10 cellular contexts compared by ENCODE assay signal in the genomic region with DNA sequence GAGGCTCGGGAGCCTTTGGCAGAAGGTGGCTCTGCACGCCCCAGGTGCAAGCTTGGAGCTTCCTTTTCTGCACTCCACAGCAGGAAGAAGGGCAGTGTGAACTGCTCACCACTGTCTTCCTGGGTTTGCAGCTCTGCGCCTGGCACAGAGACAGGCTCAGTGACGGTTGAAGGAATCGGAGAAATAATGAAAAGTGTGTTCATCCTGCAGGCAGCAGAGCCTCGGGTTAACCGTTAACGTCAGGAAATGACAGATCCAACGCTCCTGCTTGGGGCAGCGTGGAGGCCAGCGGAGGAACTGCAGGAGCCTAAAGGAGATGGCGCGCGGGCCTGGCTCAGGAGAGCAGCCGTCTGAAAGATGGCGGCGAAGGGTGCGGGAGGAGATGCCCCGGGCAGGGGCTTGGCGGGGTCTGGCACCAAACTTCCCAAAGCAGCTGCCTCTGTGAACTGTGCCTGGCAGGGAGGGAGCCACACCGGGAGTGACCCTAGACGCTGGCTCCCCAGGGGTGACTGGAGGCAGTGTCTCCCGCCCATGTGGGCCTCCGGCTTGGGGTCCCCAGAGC. TPM values are rescaled to one million over a fixed set of nuclear protein-coding genes. Genes with fewer than 3 reads are reported as not detected.
A peak's percentile ranks its signal among the peaks of the same experiment; 100 is the strongest.
DNase-seq lines count a peak whose midpoint lies in the region; ATAC-seq, FAIRE-seq and TF ChIP-seq lines count a peak whose summit lies in the region.
"Had no signal": no experiment of that assay in that cellular context is flagged by ENCODE, and none has a peak within 500 bp of the region (broad histone marks: within the 10 kb centered on the region; RNA-seq: fewer than 3 reads in every experiment).

No MANE protein-coding gene starts in this region.

- POLR2A ChIA-PET in GM12878 (lab: Charles Lee), result no interaction called here

- no peak overlapping the region for H3K56ac ChIP-seq in H9 (ENCODE audit: insufficient read length, low read depth, low read length)

- RAD21 ChIA-PET in GM12878 (lab: Charles Lee; ENCODE audit: unreplicated experiment), result no interaction called here

- no peaks in the 10 kb centered on the region for H3K27me3 ChIP-seq in BE2C
- H3K27me3 ChIP-seq in H9 (ENCODE audit: insufficient read depth, low read length), result no peaks in the 10 kb centered on the region; the same call in 1 of the 2 replicates
- H3K27me3 ChIP-seq in GM12878 (replicated peaks in 1 of 2; ENCODE audit: control insufficient read depth in 2 of 2, insufficient read depth in 2 of 2, low read length in 1 of 2), result no peaks in the 10 kb centered on the region; a peak in 3 of 4 replicates
- H3K27me3 ChIP-seq in liver (ENCODE audit: control insufficient read depth in 4 of 4, insufficient read depth in 4 of 4, low read length in 3 of 4), result peaks cover 0 to 2% (median 0%) of the 10 kb centered on the region in 4 donors

- intact Hi-C loops in GM12878 (cut with micrococcal nuclease; ENCODE audit: unreplicated experiment), result no loop called here

- no peak overlapping the region for H2BK15ac ChIP-seq in H9 (ENCODE audit: low read depth, low read length)

- H2BK120ac ChIP-seq in H9 (ENCODE audit: low read depth, low read length, poor library complexity, severe bottlenecking), result no peak overlapping the region

- H2BK20ac ChIP-seq in H9 (ENCODE audit: low read depth, low read length, poor library complexity, severe bottlenecking), result no peak overlapping the region

- H3K4ac ChIP-seq in H9 (ENCODE audit: low read depth, low read length), result no peak overlapping the region

- TF ChIP-seq CTCF in BE2C (IDR thresholded peaks at IDR 0.05; ENCODE audit: low read depth, low read length), result no peak
- TF ChIP-seq CTCF in H9 (conservative IDR thresholded peaks at IDR 0.05), result peak; percentile 61
- no peak for TF ChIP-seq CTCF in GM12878 (IDR thresholded peaks at IDR 0.05 in 2 of 3, conservative IDR thresholded peaks at IDR 0.05 in 1 of 3; ENCODE audit: control insufficient read depth in 2 of 3, extremely low read depth in 1 of 3, insufficient read depth in 1 of 3, low read depth in 3 of 3, low read length in 3 of 3)
- TF ChIP-seq CTCF in liver (IDR thresholded peaks at IDR 0.05; ENCODE audit: low read depth, low read length, missing input control), result peak; percentile 31

- H4K20me1 ChIP-seq in H9 (ENCODE audit: control insufficient read depth, insufficient read depth, insufficient read length) (no peaks in the 10 kb centered on the region), GM12878 (ENCODE audit: control insufficient read depth, insufficient read depth) (no peaks in the 10 kb centered on the region; the same call in 1 of the 2 replicates)

- ATAC-seq in GM12878, result peak; percentile 58
- ATAC-seq in HG03571 (IDR thresholded peaks at IDR 0.05; ENCODE audit: unreplicated experiment), result no peak
- no peak for ATAC-seq in HG03378 (IDR thresholded peaks at IDR 0.05; ENCODE audit: unreplicated experiment)
- ATAC-seq in GM18868 (IDR thresholded peaks at IDR 0.05; ENCODE audit: unreplicated experiment), result no peak

- H3K36me3 ChIP-seq in BE2C (no peaks in the 10 kb centered on the region), GM12878 (ENCODE audit: control insufficient read depth in 2 of 2, insufficient read depth in 2 of 2, low read length in 1 of 2) (no peaks in the 10 kb centered on the region), liver (ENCODE audit: control insufficient read depth in 4 of 4, insufficient read depth in 3 of 4, low read depth in 1 of 4, low read length in 3 of 4) (no peaks in the 10 kb centered on the region)
- H3K36me3 ChIP-seq: thoracic aorta had no signal

- SMC1A ChIA-PET in GM12878 (lab: Charles Lee; ENCODE audit: uncharacterized antibody, unreplicated experiment), result no interaction called here

- no peaks in the 10 kb centered on the region for H3K79me1 ChIP-seq in H9 (ENCODE audit: insufficient read depth, low read depth, low read length, poor library complexity, severe bottlenecking)

- no peak overlapping the region for H2BK12ac ChIP-seq in H9 (ENCODE audit: insufficient read length, low read depth, low read length)

- H4K5ac ChIP-seq in H9 (ENCODE audit: insufficient read length, low read depth, low read length), result no peak overlapping the region

- no peak overlapping the region for H2AK5ac ChIP-seq in H9 (ENCODE audit: insufficient read length, low read length)

- no peak overlapping the region for H4K91ac ChIP-seq in H9 (ENCODE audit: insufficient read length, low read depth, low read length)

- no peak for FAIRE-seq in GM12878 (lab: Jason Lieb, UNC)
- FAIRE-seq: GM18507 had no signal

- no peak overlapping the region for H3T11ph ChIP-seq in H9 (ENCODE audit: low read length)

- H3K27ac ChIP-seq in H9 (ENCODE audit: insufficient read length, low read depth, low read length), result no peak overlapping the region
- no peak overlapping the region for H3K27ac ChIP-seq in GM12878 (ENCODE audit: control insufficient read depth, insufficient read depth)
- no peak overlapping the region for H3K27ac ChIP-seq in liver (ENCODE audit: low read depth in 1 of 2, low read length in 2 of 2)
- H3K27ac ChIP-seq: thoracic aorta had no signal

- H3K4me3 Mint-ChIP-seq in H9, result no peak overlapping the region; a peak in 1 of 5 replicates

- no peaks in the 10 kb centered on the region for H3K23me2 ChIP-seq in H9 (ENCODE audit: insufficient read length, low read depth, low read length, poor library complexity, severe bottlenecking)

- H3K27me3 Mint-ChIP-seq in H9 (ENCODE audit: low read depth), result peaks cover 77% of the 10 kb centered on the region

- H3K23ac ChIP-seq in H9 (ENCODE audit: insufficient read length, low read depth, low read length), result no peak overlapping the region

- no peak for TF ChIP-seq POLR2A in GM12878 (IDR thresholded peaks at IDR 0.05; ENCODE audit: low read depth, low read length)

- H3K27ac Mint-ChIP-seq in H9, result no peak overlapping the region

- in situ Hi-C loops in GM12878 (cut with MboI), result no loop called here

- H3K4me2 ChIP-seq in H9 (ENCODE audit: insufficient read depth, insufficient read length, low read length), result no peak overlapping the region
- H3K4me2 ChIP-seq in GM12878 (ENCODE audit: control insufficient read depth, insufficient read depth), result no peak overlapping the region

- H3K4me1 Mint-ChIP-seq in H9, result peaks cover 6 to 14% of the 10 kb centered on the region in 2 experiments; a peak in 3 of 4 replicates

- no peak overlapping the region for H2AFZ ChIP-seq in H9 (ENCODE audit: low read length)
- no peak overlapping the region for H2AFZ ChIP-seq in GM12878 (ENCODE audit: control insufficient read depth, low read depth, low read length)

- no CpG with 5 or more reads among the region's 24 CpGs for WGBS in H9 (ENCODE audit: extremely low coverage, insufficient read length, low lambda C conversion rate)
- WGBS in GM12878 (ENCODE audit: insufficient coverage, insufficient replicate concordance, low lambda C conversion rate, missing lambda C conversion rate), result 47% methylated on average over 24 of the region's 24 CpGs
- WGBS in liver, result 57% methylated on average over 24 of the region's 24 CpGs

- TF ChIP-seq EP300 in GM12878 (IDR thresholded peaks at IDR 0.05; ENCODE audit: borderline replicate concordance in 1 of 2, control insufficient read depth in 1 of 2, low read depth in 2 of 2, low read length in 2 of 2), result no peak

- BruUV-seq in GM12878 (replicated peaks; lab: Mats Ljungman, UMichigan), result no TSS peak

- peaks cover 2 to 3% of the 10 kb centered on the region in 2 experiments; a peak in 2 of 5 replicates for H3K9me3 Mint-ChIP-seq in H9

- DNase-seq in BE2C, result peak; percentile 51
- peak; percentile 68 for DNase-seq in H9
- DNase-seq in GM12878 (ENCODE audit: low read depth, low spot score), result no peak
- DNase-seq in DMS114 treated with DMSO at 0.1 percent for 48 hours (lab: John Stamatoyannopoulos, UW; ENCODE audit: unreplicated experiment), result no peak

- no peak overlapping the region for H3K18ac ChIP-seq in H9 (ENCODE audit: insufficient read length, low read depth, low read length)

- CTCF ChIA-PET in GM12878 (lab: Yijun Ruan, JAX), result no interaction called here

- H3K4me3 ChIP-seq in BE2C (ENCODE audit: low read depth, low read length) (no peak overlapping the region), GM12878 (no peak overlapping the region), liver (ENCODE audit: low read depth in 1 of 3, low read length in 3 of 3) (no peak overlapping the region)
- H3K4me3 ChIP-seq: thoracic aorta had no signal

- H3K36me3 Mint-ChIP-seq in H9 (ENCODE audit: insufficient read depth in 1 of 3, low read depth in 3 of 3), result peaks cover 0 to 4% (median 4%) of the 10 kb centered on the region in 3 experiments; a peak in 3 of 7 replicates

- H3K4me1 ChIP-seq in BE2C, result peaks cover 53% of the 10 kb centered on the region
- H3K4me1 ChIP-seq in H9 (ENCODE audit: insufficient read depth, low read length), result no peaks in the 10 kb centered on the region
- H3K4me1 ChIP-seq in GM12878 (ENCODE audit: control insufficient read depth, insufficient read depth, low read length), result no peaks in the 10 kb centered on the region
- peaks cover 9 to 15% (median 13%) of the 10 kb centered on the region in 4 donors for H3K4me1 ChIP-seq in liver (ENCODE audit: control insufficient read depth in 4 of 4, insufficient read depth in 4 of 4, low read length in 3 of 4)

- H3K79me2 ChIP-seq in H9 (ENCODE audit: insufficient read depth, low read length) (no peaks in the 10 kb centered on the region), GM12878 (ENCODE audit: control insufficient read depth, insufficient read depth, low read length) (no peaks in the 10 kb centered on the region)

- TF ChIP-seq RAD21 in GM12878 (IDR thresholded peaks at IDR 0.05; ENCODE audit: insufficient read depth, low read depth, low read length) (no peak), liver (IDR thresholded peaks at IDR 0.05) (no peak)

- H3K9me3 ChIP-seq in BE2C, result no peaks in the 10 kb centered on the region
- no peaks in the 10 kb centered on the region for H3K9me3 ChIP-seq in H9 (ENCODE audit: control insufficient read depth, low read depth, low read length)
- no peaks in the 10 kb centered on the region for H3K9me3 ChIP-seq in GM12878 (replicated peaks; ENCODE audit: control insufficient read depth, insufficient read depth, low read length)
- no peaks in the 10 kb centered on the region for H3K9me3 ChIP-seq in liver (ENCODE audit: control insufficient read depth in 4 of 4, low read length in 3 of 4)
- H3K9me3 ChIP-seq: thoracic aorta had no signal

- H3K9ac ChIP-seq in H9 (ENCODE audit: extremely low read depth, insufficient read length, low read length), result no peak overlapping the region
- no peak overlapping the region for H3K9ac ChIP-seq in GM12878 (ENCODE audit: control insufficient read depth, insufficient read depth, low read length)
- H3K9ac ChIP-seq in liver (ENCODE audit: low read depth in 1 of 2, low read length in 2 of 2), result no peak overlapping the region

- H3K14ac ChIP-seq in H9 (ENCODE audit: insufficient read depth, low read length), result no peak overlapping the region

- H4K8ac ChIP-seq in H9 (replicated peaks; ENCODE audit: insufficient read length, low read depth, low read length), result no peak overlapping the region

- H2BK5ac ChIP-seq in H9 (ENCODE audit: insufficient read length, low read length), result no peak overlapping the region

RNA-seq across cellular contexts. Expression of a gene that starts 10.9 kb away (rescaled TPM):
- 1.9 TPM for polyA plus RNA-seq in BE2C (2012; ENCODE audit: insufficient read depth, insufficient read length, low read depth)
- total RNA-seq in H9 (2021), result 13.5 and 15.7 TPM in 2 replicates
- not detected in 2 replicates for total RNA-seq in GM12878 (2013; cell fraction: nucleolus; rRNA removed)
- not detected in 2 replicates for total RNA-seq in GM12878 (2014; rRNA removed)
- total RNA-seq in GM12878 (2014; rRNA removed; fragmentation: Illumina TruSeq; extraction: Trizol), result not detected in 2 replicates
- total RNA-seq in GM12878 (2021), result not detected in 2 replicates
- polyA plus RNA-seq in GM12878 (2011; ENCODE audit: low read depth), result not detected
- not detected in 2 replicates for polyA plus RNA-seq in GM12878 (2011; rRNA removed)
- 0.03 TPM in 1 of 2 replicates, not detected in the other for polyA plus RNA-seq in GM12878 (2011; cell fraction: cytosol; rRNA removed)
- 0.10 TPM in 1 of 2 replicates, not detected in the other for polyA plus RNA-seq in GM12878 (2011; cell fraction: nucleus; rRNA removed)
- polyA plus RNA-seq in GM12878 (2012), result 0.08 TPM in 1 of 2 replicates, not detected in the other
- not detected in 2 replicates for polyA plus RNA-seq in GM12878 (2014; fragmentation: Illumina TruSeq; extraction: Trizol)
- polyA plus RNA-seq in GM12878 (2014; fragmentation: Nextera tagmentation; extraction: Ambion mirVana), result under 1 TPM in 1 of 2 experiments, not detected in 1; 0.04 TPM
- polyA plus RNA-seq in GM12878 (2014; rRNA removed), result 0.29 TPM in 1 of 2 replicates, not detected in the other
- under 1 TPM; 0.09 to 0.31 TPM for polyA plus RNA-seq in GM12878 (2016; fragmentation: Nextera tagmentation; extraction: Ambion mirVana)
- not detected in 2 replicates for polyA minus RNA-seq in GM12878 (2011; rRNA and poly(A)+ RNA removed)
- 4.3 and 4.5 TPM in 2 replicates for polyA minus RNA-seq in GM12878 (2011; cell fraction: cytosol; rRNA and poly(A)+ RNA removed)
- 0.19 and 0.24 TPM in 2 replicates for polyA minus RNA-seq in GM12878 (2011; cell fraction: nucleus; rRNA and poly(A)+ RNA removed)
- total RNA-seq in liver, result 1 to 10 TPM; 1.2 to 1.3 TPM
- polyA plus RNA-seq in liver, result 1 to 10 TPM in 1 of 2 donors, under 1 TPM in 1; 0.51 to 4.1 TPM

RNA-seq across cellular contexts. Expression of a gene that starts 46.2 kb away (rescaled TPM):
- polyA plus RNA-seq in BE2C (2012; ENCODE audit: insufficient read depth, insufficient read length, low read depth), result 253 TPM
- 130 and 138 TPM in 2 replicates for total RNA-seq in H9 (2021)
- total RNA-seq in GM12878 (2013; cell fraction: nucleolus; rRNA removed), result 45.4 and 56.2 TPM in 2 replicates
- total RNA-seq in GM12878 (2014; rRNA removed), result 92.5 and 107 TPM in 2 replicates
- total RNA-seq in GM12878 (2014; rRNA removed; fragmentation: Illumina TruSeq; extraction: Trizol), result 44.7 and 52.5 TPM in 2 replicates
- 115 and 132 TPM in 2 replicates for total RNA-seq in GM12878 (2021)
- 20.8 TPM for polyA plus RNA-seq in GM12878 (2011; ENCODE audit: low read depth)
- 19.2 and 40.7 TPM in 2 replicates for polyA plus RNA-seq in GM12878 (2011; rRNA removed)
- polyA plus RNA-seq in GM12878 (2011; cell fraction: cytosol; rRNA removed), result 66.9 and 84.3 TPM in 2 replicates
- 106 and 173 TPM in 2 replicates for polyA plus RNA-seq in GM12878 (2011; cell fraction: nucleus; rRNA removed)
- 46.1 and 49.2 TPM in 2 replicates for polyA plus RNA-seq in GM12878 (2012)
- 26.6 and 48.6 TPM in 2 replicates for polyA plus RNA-seq in GM12878 (2014; fragmentation: Illumina TruSeq; extraction: Trizol)
- 1 to 10 TPM; 1.3 to 4.6 TPM for polyA plus RNA-seq in GM12878 (2014; fragmentation: Nextera tagmentation; extraction: Ambion mirVana)
- 76.1 and 88.9 TPM in 2 replicates for polyA plus RNA-seq in GM12878 (2014; rRNA removed)
- 100 to 1,000 TPM; 154 to 171 TPM for polyA plus RNA-seq in GM12878 (2016; fragmentation: Nextera tagmentation; extraction: Ambion mirVana)
- polyA minus RNA-seq in GM12878 (2011; rRNA and poly(A)+ RNA removed), result 52.2 and 87.7 TPM in 2 replicates
- 42.2 and 44.6 TPM in 2 replicates for polyA minus RNA-seq in GM12878 (2011; cell fraction: cytosol; rRNA and poly(A)+ RNA removed)
- 16.1 and 33.3 TPM in 2 replicates for polyA minus RNA-seq in GM12878 (2011; cell fraction: nucleus; rRNA and poly(A)+ RNA removed)
- total RNA-seq in liver, result 10 to 100 TPM; 28.7 to 34.5 TPM
- 10 to 100 TPM; 17.1 to 31.3 TPM for polyA plus RNA-seq in liver

RNA-seq across cellular contexts. Expression of a gene that starts 47.6 kb away (rescaled TPM):
- 127 TPM for polyA plus RNA-seq in BE2C (2012; ENCODE audit: insufficient read depth, insufficient read length, low read depth)
- 41.4 TPM in 2 replicates for total RNA-seq in H9 (2021)
- 40.7 and 42.9 TPM in 2 replicates for total RNA-seq in GM12878 (2013; cell fraction: nucleolus; rRNA removed)
- 14.9 and 18.2 TPM in 2 replicates for total RNA-seq in GM12878 (2014; rRNA removed)
- 3.6 and 4.0 TPM in 2 replicates for total RNA-seq in GM12878 (2014; rRNA removed; fragmentation: Illumina TruSeq; extraction: Trizol)
- total RNA-seq in GM12878 (2021), result 27.2 and 30.6 TPM in 2 replicates
- polyA plus RNA-seq in GM12878 (2011; ENCODE audit: low read depth), result 5.1 TPM
- polyA plus RNA-seq in GM12878 (2011; rRNA removed), result 3.5 and 8.4 TPM in 2 replicates
- polyA plus RNA-seq in GM12878 (2011; cell fraction: cytosol; rRNA removed), result 10.9 and 20.3 TPM in 2 replicates
- 410 and 507 TPM in 2 replicates for polyA plus RNA-seq in GM12878 (2011; cell fraction: nucleus; rRNA removed)
- 14.6 and 20.2 TPM in 2 replicates for polyA plus RNA-seq in GM12878 (2012)
- polyA plus RNA-seq in GM12878 (2014; fragmentation: Illumina TruSeq; extraction: Trizol), result 0.32 and 2.3 TPM in 2 replicates
- polyA plus RNA-seq in GM12878 (2014; fragmentation: Nextera tagmentation; extraction: Ambion mirVana), result under 1 TPM; 0.03 to 0.35 TPM
- polyA plus RNA-seq in GM12878 (2014; rRNA removed), result 28.2 and 35.0 TPM in 2 replicates
- polyA plus RNA-seq in GM12878 (2016; fragmentation: Nextera tagmentation; extraction: Ambion mirVana), result 1 to 10 TPM; 1.3 to 6.6 TPM
- polyA minus RNA-seq in GM12878 (2011; rRNA and poly(A)+ RNA removed), result 3.4 and 6.7 TPM in 2 replicates
- polyA minus RNA-seq in GM12878 (2011; cell fraction: cytosol; rRNA and poly(A)+ RNA removed), result 2.9 and 4.7 TPM in 2 replicates
- 30.2 and 35.6 TPM in 2 replicates for polyA minus RNA-seq in GM12878 (2011; cell fraction: nucleus; rRNA and poly(A)+ RNA removed)
- 1 to 10 TPM in 1 of 2 donors, under 1 TPM in 1; 0.98 to 5.4 TPM for total RNA-seq in liver
- polyA plus RNA-seq in liver, result 1 to 10 TPM; 1.2 to 3.0 TPM

RNA-seq across cellular contexts. Expression of a gene that starts 53.5 kb away (rescaled TPM):
- not detected for polyA plus RNA-seq in BE2C (2012; ENCODE audit: insufficient read depth, insufficient read length, low read depth)
- total RNA-seq in H9 (2021) (2.0 and 3.0 TPM in 2 replicates), GM12878 (2014; rRNA removed) (0.22 and 0.23 TPM in 2 replicates), GM12878 (2014; rRNA removed; fragmentation: Illumina TruSeq; extraction: Trizol) (not detected in 2 replicates), GM12878 (2021) (0.26 and 0.43 TPM in 2 replicates), liver (under 1 TPM in 1 of 2 donors, not detected in 1; 0.17 TPM)
- 0.29 and 0.39 TPM in 2 replicates for total RNA-seq in GM12878 (2013; cell fraction: nucleolus; rRNA removed)
- not detected for polyA plus RNA-seq in GM12878 (2011; ENCODE audit: low read depth)
- polyA plus RNA-seq in GM12878 (2011; rRNA removed) (0.04 TPM in 1 of 2 replicates, not detected in the other), GM12878 (2014; fragmentation: Illumina TruSeq; extraction: Trizol) (not detected in 2 replicates), GM12878 (2014; fragmentation: Nextera tagmentation; extraction: Ambion mirVana) (not detected), GM12878 (2014; rRNA removed) (0.14 and 0.70 TPM in 2 replicates), GM12878 (2016; fragmentation: Nextera tagmentation; extraction: Ambion mirVana) (not detected), liver (under 1 TPM in 1 of 2 donors, not detected in 1; 0.18 TPM)
- polyA plus RNA-seq in GM12878 (2011; cell fraction: cytosol; rRNA removed), result 0.01 and 0.05 TPM in 2 replicates
- polyA plus RNA-seq in GM12878 (2011; cell fraction: nucleus; rRNA removed), result 0.67 and 0.78 TPM in 2 replicates
- polyA plus RNA-seq in GM12878 (2012), result 0.24 and 0.51 TPM in 2 replicates
- not detected in 2 replicates for polyA minus RNA-seq in GM12878 (2011; rRNA and poly(A)+ RNA removed)
- polyA minus RNA-seq in GM12878 (2011; cell fraction: cytosol; rRNA and poly(A)+ RNA removed), result not detected in 2 replicates
- polyA minus RNA-seq in GM12878 (2011; cell fraction: nucleus; rRNA and poly(A)+ RNA removed), result 0.29 and 0.48 TPM in 2 replicates

Comparison
In these comparisons a context has a peak if more than half of its experiments do, and no peak if none do; other contexts are left out.
1. DNase-seq: peak in BE2C (single experiment) and H9 (single experiment); none in GM12878 (single experiment) and DMS114 treated with DMSO at 0.1 percent for 48 hours (single experiment).
2. CTCF ChIP-seq: peak in H9 (single experiment) and liver (single experiment); none in BE2C (single experiment) and GM12878 (0 of 3).